Comparison of ENCODE assay signal across 33 cellular contexts in the genomic region with DNA sequence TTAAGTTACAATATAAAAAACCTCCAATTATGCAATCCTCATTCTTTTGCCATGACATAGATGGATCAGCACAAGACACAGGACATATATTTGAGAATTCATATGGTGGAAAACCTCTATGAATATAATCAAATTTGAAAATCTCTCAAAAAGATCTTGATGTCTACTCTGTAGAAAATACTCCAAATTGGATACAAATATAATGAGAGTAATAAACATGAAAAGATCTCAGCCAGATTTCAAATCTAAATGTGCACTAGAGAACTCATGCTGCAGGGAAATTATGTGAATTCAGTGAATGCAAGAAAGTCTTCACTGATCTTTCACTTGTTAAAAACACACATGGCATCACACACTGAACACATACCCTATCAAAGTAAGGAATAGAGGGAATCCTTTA. TPM values are rescaled to one million over a fixed set of nuclear protein-coding genes. Genes with fewer than 3 reads are reported as not detected.
"Had no signal": no experiment of that assay in that cellular context is flagged by ENCODE, and none has a peak within 500 bp of the region (broad histone marks: within the 10 kb centered on the region; RNA-seq: fewer than 3 reads in every experiment).

No MANE protein-coding gene starts in this region.

- H3K36me3 ChIP-seq: neural progenitor cell, right atrium auricular region had no signal

- H3K27me3 Mint-ChIP-seq: progenitor cell of endocrine pancreas, type B pancreatic cell had no signal

- H3K9ac ChIP-seq: neural progenitor cell, parathyroid adenoma had no signal

- H3K27me3 ChIP-seq: dorsolateral prefrontal cortex, gastroesophageal sphincter, heart right ventricle, left lung, neural progenitor cell, right atrium auricular region, stomach, testis, tibial artery had no signal

- H3K4me1 ChIP-seq: gastroesophageal sphincter, heart right ventricle, left lung, neural progenitor cell, parathyroid adenoma, right atrium auricular region, stomach, testis, tibial artery had no signal

- H3K79me2 ChIP-seq: parathyroid adenoma had no signal

- H2AFZ ChIP-seq: neural progenitor cell, parathyroid adenoma had no signal

- H3K4me1 Mint-ChIP-seq: naive thymus-derived CD4-positive, alpha-beta T cell; nephron; neural progenitor cell; stimulated activated effector memory CD8-positive, alpha-beta T cell treated with anti-CD3 and anti-CD28 coated beads, Interleukin-12 subunit alpha, Interleukin-12 subunit beta, amount 100 ng/mL, for 72 hours had no signal

- H3K4me2 ChIP-seq: neural progenitor cell had no signal

- H3K4me3 ChIP-seq: dorsolateral prefrontal cortex, gastroesophageal sphincter, heart right ventricle, left lung, neural progenitor cell, right atrium auricular region, stomach, testis, tibial artery had no signal

- H3K36me3 Mint-ChIP-seq: stimulated activated effector memory CD8-positive, alpha-beta T cell treated with anti-CD3 and anti-CD28 coated beads, Interleukin-12 subunit alpha, Interleukin-12 subunit beta, amount 100 ng/mL, for 72 hours had no signal

- ATAC-seq: esophagus mucosa; gastroesophageal sphincter; heart right ventricle; left cardiac atrium; left lung; naive thymus-derived CD4-positive, alpha-beta T cell; sciatic nerve; stimulated activated effector memory CD8-positive, alpha-beta T cell treated with anti-CD3 and anti-CD28 coated beads, Interleukin-12 subunit alpha, Interleukin-12 subunit beta, amount 100 ng/mL, for 72 hours had no signal

- DNase-seq: dorsolateral prefrontal cortex; effector CD4-positive, alpha-beta T cell; foreskin fibroblast; glutamatergic neuron; heart right ventricle; hippocampal formation; left cardiac atrium; left lung; mesendoderm; midbrain; naive thymus-derived CD4-positive, alpha-beta T cell; stimulated activated CD4-positive, alpha-beta T cell treated with anti-CD3 and anti-CD28 coated beads, Interleukin-2, amount 100 ng/mL, for 24 hours; stimulated activated CD4-positive, alpha-beta T cell treated with anti-CD3 and anti-CD28 coated beads, Interleukin-4, amount 100 ng/mL, for 24 hours; stimulated activated naive CD4-positive, alpha-beta T cell treated with Interleukin-2 at 50 U/mL for 16 hours; stomach; substantia nigra; testis; tibial artery had no signal

- H3K4me3 Mint-ChIP-seq: naive thymus-derived CD4-positive, alpha-beta T cell; nephron; neural progenitor cell; stimulated activated effector memory CD8-positive, alpha-beta T cell treated with anti-CD3 and anti-CD28 coated beads, Interleukin-12 subunit alpha, Interleukin-12 subunit beta, amount 100 ng/mL, for 72 hours; type B pancreatic cell had no signal

- FAIRE-seq: islet of Langerhans had no signal

- H3K27ac ChIP-seq: dorsolateral prefrontal cortex, epithelial cell of prostate, gastroesophageal sphincter, heart right ventricle, left lung, neural progenitor cell, parathyroid adenoma, right atrium auricular region, stomach, testis, tibial artery had no signal

- H3K27ac Mint-ChIP-seq: naive thymus-derived CD4-positive, alpha-beta T cell; nephron; neural progenitor cell; progenitor cell of endocrine pancreas; stimulated activated effector memory CD8-positive, alpha-beta T cell treated with anti-CD3 and anti-CD28 coated beads, Interleukin-12 subunit alpha, Interleukin-12 subunit beta, amount 100 ng/mL, for 72 hours; type B pancreatic cell had no signal

RNA-seq across cellular contexts. Expression of a gene that starts 13.8 kb away (rescaled TPM):
- polyA plus RNA-seq: naive thymus-derived CD4-positive, alpha-beta T cell had no signal

RNA-seq across cellular contexts. Expression of a gene that starts 35.8 kb away (rescaled TPM):
- total RNA-seq: naive thymus-derived CD4-positive, alpha-beta T cell had no signal
- polyA plus RNA-seq: naive thymus-derived CD4-positive, alpha-beta T cell had no signal

RNA-seq across cellular contexts. Expression of a gene that starts 44.9 kb away (rescaled TPM):
- total RNA-seq: kidney epithelial cell, left cardiac atrium, mucosa of gallbladder, right atrium auricular region had no signal
- polyA plus RNA-seq: stomach, urinary bladder had no signal

RNA-seq across cellular contexts. Expression of a gene that starts 45.2 kb away (rescaled TPM):
- polyA plus RNA-seq: naive thymus-derived CD4-positive, alpha-beta T cell had no signal

RNA-seq across cellular contexts. Expression of a gene that starts 50.4 kb away (rescaled TPM):
- total RNA-seq: naive thymus-derived CD4-positive, alpha-beta T cell had no signal
- polyA plus RNA-seq: naive thymus-derived CD4-positive, alpha-beta T cell had no signal
